Comparison of ENCODE assay signal across 1 cellular context in the genomic region with DNA sequence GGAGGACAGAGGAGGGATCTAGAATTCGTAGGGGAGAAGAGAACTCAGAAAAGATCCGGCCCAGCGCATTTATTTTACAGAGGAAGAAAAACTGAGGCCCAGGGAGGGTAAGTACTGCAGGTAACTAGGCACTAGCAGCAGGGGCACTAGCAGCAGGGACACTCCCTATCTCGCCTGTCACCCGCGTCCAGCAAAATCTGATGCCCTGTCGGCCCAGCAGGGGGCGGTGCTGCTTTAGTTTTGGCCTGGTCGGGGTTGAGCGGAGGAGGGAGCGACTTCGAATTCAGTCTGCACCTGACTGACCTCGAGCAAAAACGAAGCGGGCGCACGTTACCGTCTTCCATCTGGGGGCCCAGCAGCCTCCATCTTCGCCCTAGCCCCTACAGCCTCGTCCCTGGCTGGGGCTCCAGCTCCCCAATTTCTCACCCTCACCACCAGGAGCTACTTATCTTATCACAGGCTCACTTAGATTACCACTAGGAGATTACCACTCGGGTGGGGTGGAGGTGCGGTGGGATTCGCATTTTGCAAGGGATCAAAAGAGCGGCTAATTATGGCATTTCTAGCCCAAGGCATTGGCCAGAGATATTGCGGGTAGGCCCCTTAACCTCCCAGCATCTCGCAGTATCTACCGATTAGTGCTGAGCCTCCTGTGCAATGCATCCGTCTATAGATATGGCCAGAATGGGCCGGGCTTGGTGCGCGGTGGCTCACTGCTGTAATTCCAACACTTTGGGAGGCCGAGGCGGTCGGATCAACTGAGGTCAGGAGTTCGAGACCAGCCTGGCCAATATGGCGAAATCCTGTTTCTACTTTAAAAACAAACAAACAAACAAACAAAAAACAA.
TF ChIP-seq lines count a peak whose summit lies in the region.

No MANE protein-coding gene starts in this region.

TF ChIP-seq in HepG2, 621 proteins besides CTCF, POLR2A, EP300 and RAD21 (continued from another document and continues in another):
- TF ChIP-seq RERE (CRISPR knock-in tag; IDR thresholded peaks at IDR 0.05; ENCODE audit: low read depth) (no peak), MIER2 (CRISPR knock-in tag; IDR thresholded peaks at IDR 0.05) (peak; percentile 48; the same call in 1 of the 2 replicates), TCF7 (IDR thresholded peaks at IDR 0.05; ENCODE audit: low read depth) (no peak), ZBTB1 (CRISPR knock-in tag; IDR thresholded peaks at IDR 0.05; ENCODE audit: borderline replicate concordance) (no peak), GATAD1 (CRISPR knock-in tag; IDR thresholded peaks at IDR 0.05) (peak; percentile 53; the same call in 1 of the 2 replicates), XBP1 (CRISPR knock-in tag; IDR thresholded peaks at IDR 0.05) (no peak), NFATC3 (CRISPR knock-in tag; IDR thresholded peaks at IDR 0.05) (peak; percentile 69), NR2F2 (IDR thresholded peaks at IDR 0.05; ENCODE audit: borderline replicate concordance, low read depth) (no peak), NFAT5 (CRISPR knock-in tag; IDR thresholded peaks at IDR 0.05) (0 out of 2 replicates have a peak, but pooled peaks have one; percentile 69), ZNF484 (CRISPR knock-in tag; IDR thresholded peaks at IDR 0.05; ENCODE audit: borderline replicate concordance, low read depth) (no peak), DPF2 (CRISPR knock-in tag; IDR thresholded peaks at IDR 0.05; ENCODE audit: borderline replicate concordance, low read depth) (no peak), KDM6A (CRISPR knock-in tag; IDR thresholded peaks at IDR 0.05; ENCODE audit: low read depth) (no peak), SPEN (CRISPR knock-in tag; IDR thresholded peaks at IDR 0.05; ENCODE audit: low read depth) (no peak), ERF (CRISPR knock-in tag; IDR thresholded peaks at IDR 0.05) (peak; percentile 77), ZNF501 (CRISPR knock-in tag; IDR thresholded peaks at IDR 0.05) (peak; percentile 82), SYNCRIP (IDR thresholded peaks at IDR 0.05; ENCODE audit: insufficient read depth, low read depth, low read length) (no peak), ZHX1 (CRISPR knock-in tag; IDR thresholded peaks at IDR 0.05; ENCODE audit: low read depth) (no peak), ZMYM3 (CRISPR knock-in tag; IDR thresholded peaks at IDR 0.05) (no peak), ZNF616 (CRISPR knock-in tag; IDR thresholded peaks at IDR 0.05; ENCODE audit: low read depth) (no peak), IRX3 (CRISPR knock-in tag; IDR thresholded peaks at IDR 0.05; ENCODE audit: borderline replicate concordance, low read depth) (no peak)
- TF ChIP-seq, protein P1, sequence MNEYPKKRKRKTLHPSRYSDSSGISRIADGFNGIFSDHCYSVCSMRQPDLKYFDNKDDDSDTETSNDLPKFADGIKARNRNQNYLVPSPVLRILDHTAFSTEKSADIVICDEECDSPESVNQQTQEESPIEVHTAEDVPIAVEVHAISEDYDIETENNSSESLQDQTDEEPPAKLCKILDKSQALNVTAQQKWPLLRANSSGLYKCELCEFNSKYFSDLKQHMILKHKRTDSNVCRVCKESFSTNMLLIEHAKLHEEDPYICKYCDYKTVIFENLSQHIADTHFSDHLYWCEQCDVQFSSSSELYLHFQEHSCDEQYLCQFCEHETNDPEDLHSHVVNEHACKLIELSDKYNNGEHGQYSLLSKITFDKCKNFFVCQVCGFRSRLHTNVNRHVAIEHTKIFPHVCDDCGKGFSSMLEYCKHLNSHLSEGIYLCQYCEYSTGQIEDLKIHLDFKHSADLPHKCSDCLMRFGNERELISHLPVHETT (CRISPR knock-in tag; conservative IDR thresholded peaks at IDR 0.05) = no peak
- TF ChIP-seq, protein P2, sequence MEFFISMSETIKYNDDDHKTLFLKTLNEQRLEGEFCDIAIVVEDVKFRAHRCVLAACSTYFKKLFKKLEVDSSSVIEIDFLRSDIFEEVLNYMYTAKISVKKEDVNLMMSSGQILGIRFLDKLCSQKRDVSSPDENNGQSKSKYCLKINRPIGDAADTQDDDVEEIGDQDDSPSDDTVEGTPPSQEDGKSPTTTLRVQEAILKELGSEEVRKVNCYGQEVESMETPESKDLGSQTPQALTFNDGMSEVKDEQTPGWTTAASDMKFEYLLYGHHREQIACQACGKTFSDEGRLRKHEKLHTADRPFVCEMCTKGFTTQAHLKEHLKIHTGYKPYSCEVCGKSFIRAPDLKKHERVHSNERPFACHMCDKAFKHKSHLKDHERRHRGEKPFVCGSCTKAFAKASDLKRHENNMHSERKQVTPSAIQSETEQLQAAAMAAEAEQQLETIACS (CRISPR knock-in tag; IDR thresholded peaks at IDR 0.05) = no peak
- TF ChIP-seq, protein P3, sequence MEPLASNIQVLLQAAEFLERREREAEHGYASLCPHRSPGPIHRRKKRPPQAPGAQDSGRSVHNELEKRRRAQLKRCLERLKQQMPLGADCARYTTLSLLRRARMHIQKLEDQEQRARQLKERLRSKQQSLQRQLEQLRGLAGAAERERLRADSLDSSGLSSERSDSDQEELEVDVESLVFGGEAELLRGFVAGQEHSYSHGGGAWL (CRISPR knock-in tag; IDR thresholded peaks at IDR 0.05) = peak; percentile 55; the same call in 1 of the 2 replicates
- TF ChIP-seq, protein P4, sequence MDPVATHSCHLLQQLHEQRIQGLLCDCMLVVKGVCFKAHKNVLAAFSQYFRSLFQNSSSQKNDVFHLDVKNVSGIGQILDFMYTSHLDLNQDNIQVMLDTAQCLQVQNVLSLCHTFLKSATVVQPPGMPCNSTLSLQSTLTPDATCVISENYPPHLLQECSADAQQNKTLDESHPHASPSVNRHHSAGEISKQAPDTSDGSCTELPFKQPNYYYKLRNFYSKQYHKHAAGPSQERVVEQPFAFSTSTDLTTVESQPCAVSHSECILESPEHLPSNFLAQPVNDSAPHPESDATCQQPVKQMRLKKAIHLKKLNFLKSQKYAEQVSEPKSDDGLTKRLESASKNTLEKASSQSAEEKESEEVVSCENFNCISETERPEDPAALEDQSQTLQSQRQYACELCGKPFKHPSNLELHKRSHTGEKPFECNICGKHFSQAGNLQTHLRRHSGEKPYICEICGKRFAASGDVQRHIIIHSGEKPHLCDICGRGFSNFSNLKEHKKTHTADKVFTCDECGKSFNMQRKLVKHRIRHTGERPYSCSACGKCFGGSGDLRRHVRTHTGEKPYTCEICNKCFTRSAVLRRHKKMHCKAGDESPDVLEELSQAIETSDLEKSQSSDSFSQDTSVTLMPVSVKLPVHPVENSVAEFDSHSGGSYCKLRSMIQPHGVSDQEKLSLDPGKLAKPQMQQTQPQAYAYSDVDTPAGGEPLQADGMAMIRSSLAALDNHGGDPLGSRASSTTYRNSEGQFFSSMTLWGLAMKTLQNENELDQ (CRISPR knock-in tag; IDR thresholded peaks at IDR 0.05; ENCODE audit: borderline replicate concordance) = no peak
- TF ChIP-seq, protein P5, sequence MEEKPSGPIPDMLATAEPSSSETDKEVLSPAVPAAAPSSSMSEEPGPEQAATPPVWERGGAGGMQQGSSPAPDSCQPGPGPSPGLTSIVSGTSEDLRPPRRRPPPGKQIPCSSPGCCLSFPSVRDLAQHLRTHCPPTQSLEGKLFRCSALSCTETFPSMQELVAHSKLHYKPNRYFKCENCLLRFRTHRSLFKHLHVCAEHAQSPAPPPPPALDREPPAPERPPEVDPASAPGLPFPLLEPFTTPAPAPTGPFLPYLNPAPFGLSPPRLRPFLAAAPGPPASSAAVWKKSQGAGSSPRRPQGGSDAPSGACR (CRISPR knock-in tag; IDR thresholded peaks at IDR 0.05) = no peak
